10 cellular contexts compared by ENCODE assay signal in the genomic region with DNA sequence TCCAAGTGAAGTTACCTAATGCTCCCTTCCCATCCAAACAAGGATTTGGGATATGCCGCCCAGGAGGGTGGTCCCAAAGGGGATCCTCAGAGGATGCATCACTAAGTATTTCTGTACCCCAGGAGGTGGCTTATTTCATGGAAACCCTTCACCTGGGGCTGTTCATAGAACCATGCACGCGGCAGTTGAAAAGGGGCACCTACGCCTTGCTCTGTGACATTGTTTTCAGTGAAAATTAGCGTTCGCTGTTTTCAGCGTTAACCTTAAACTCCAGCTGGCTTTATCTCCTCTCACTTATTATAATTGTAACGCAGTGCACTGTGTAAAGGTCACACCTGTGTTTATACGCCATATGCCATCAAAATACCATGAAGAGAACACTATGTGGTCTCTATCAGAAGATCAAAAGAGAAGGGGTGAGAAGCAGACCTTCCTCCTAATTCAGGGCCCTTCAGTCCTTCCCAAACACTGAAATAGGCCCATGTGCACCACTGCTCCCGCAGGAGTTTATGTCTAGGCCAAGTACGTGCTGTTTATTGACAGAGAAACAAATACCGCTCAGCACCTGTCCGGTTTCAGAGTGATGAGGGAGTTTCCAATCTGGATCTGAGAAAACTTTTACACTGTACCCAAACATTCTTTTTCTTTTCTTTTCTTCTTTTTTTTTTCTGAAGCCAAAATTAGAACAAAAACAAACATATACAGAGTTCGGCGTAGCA.
DNase-seq lines count a peak whose midpoint lies in the region; ATAC-seq lines count a peak whose summit lies in the region.
"Had no signal": no experiment of that assay in that cellular context is flagged by ENCODE, and none has a peak within 500 bp of the region (broad histone marks: within the 10 kb centered on the region; RNA-seq: fewer than 3 reads in every experiment).

No MANE protein-coding gene starts in this region.

- ATAC-seq in GM21515 (IDR thresholded peaks at IDR 0.05; ENCODE audit: unreplicated experiment) (peak; percentile 22), GM19467 (IDR thresholded peaks at IDR 0.05; ENCODE audit: unreplicated experiment) (no peak), HG03097 (IDR thresholded peaks at IDR 0.05; ENCODE audit: low FRiP score, unreplicated experiment) (no peak), HG03139 (IDR thresholded peaks at IDR 0.05; ENCODE audit: unreplicated experiment) (no peak)
- ATAC-seq in effector memory CD8-positive, alpha-beta T cell (replicated peaks): no peak
- ATAC-seq: lower lobe of right lung had no signal

- peak overlapping the region; percentile 75 to 79 for H3K4me3 Mint-ChIP-seq in effector memory CD8-positive, alpha-beta T cell

- H3K36me3 Mint-ChIP-seq in effector memory CD8-positive, alpha-beta T cell (ENCODE audit: insufficient read depth): peaks cover 33% of the 10 kb centered on the region

- H3K4me1 Mint-ChIP-seq in effector memory CD8-positive, alpha-beta T cell (ENCODE audit: low read depth in 2 of 2): peaks cover 87 to 96% of the 10 kb centered on the region in 2 donors

- peak overlapping the region; percentile 97 to 99 for H3K27ac Mint-ChIP-seq in effector memory CD8-positive, alpha-beta T cell

- peaks cover 2 to 7% of the 10 kb centered on the region in 2 donors for H3K9me3 Mint-ChIP-seq in effector memory CD8-positive, alpha-beta T cell

- no peaks in the 10 kb centered on the region for H3K27me3 Mint-ChIP-seq in effector memory CD8-positive, alpha-beta T cell

- DNase-seq in DMS53 (lab: John Stamatoyannopoulos, UW): peak; percentile 88
- DNase-seq in NCI-H69 (lab: John Stamatoyannopoulos, UW): peak; percentile 99
- peak in 1 of 3 experiments; percentile 27 for DNase-seq in effector memory CD8-positive, alpha-beta T cell
- DNase-seq in Ammon's horn (ENCODE audit: low spot score): no peak
- DNase-seq: lower lobe of right lung, NCI-H1436 had no signal
